In genomic region chr7:2492038-2492437, GRCh38 we compare ENCODE assay signal across 21 cellular contexts. TPM values are rescaled to one million over a fixed set of nuclear protein-coding genes. Genes with fewer than 3 reads are reported as not detected.
DNase-seq lines count a peak whose midpoint lies in the region; ATAC-seq, FAIRE-seq and TF ChIP-seq lines count a peak whose summit lies in the region.
"Had no signal": no experiment of that assay in that cellular context is flagged by ENCODE, and none has a peak within 500 bp of the region (broad histone marks: within the 10 kb centered on the region; RNA-seq: fewer than 3 reads in every experiment).

No MANE protein-coding gene starts in this region.

- H3K36me3 Mint-ChIP-seq in activated naive CD4-positive, alpha-beta T cell treated with anti-CD3 and anti-CD28 coated beads, Interleukin-2, amount 50 U/mL, for 24 hours: no peaks in the 10 kb centered on the region
- H3K36me3 Mint-ChIP-seq in activated naive CD4-positive, alpha-beta T cell treated with anti-CD3 and anti-CD28 coated beads for 36 hours (ENCODE audit: low read depth): no peaks in the 10 kb centered on the region
- H3K36me3 Mint-ChIP-seq in nephron (ENCODE audit: low read depth): no peaks in the 10 kb centered on the region

- TF ChIP-seq CTCF in K562 (IDR thresholded peaks at IDR 0.05 in 2 of 3, conservative IDR thresholded peaks at IDR 0.05 in 1 of 3; ENCODE audit: insufficient read depth in 2 of 3, low read depth in 1 of 3, low read length in 3 of 3) (no peak), nephron (IDR thresholded peaks at IDR 0.05; ENCODE audit: unreplicated experiment in 3 of 3) (no peak)

- intact Hi-C loops in activated naive CD4-positive, alpha-beta T cell treated with anti-CD3 and anti-CD28 coated beads for 36 hours (cut with micrococcal nuclease): no loop called here
- intact Hi-C loops in K562 (cut with micrococcal nuclease): no loop called here
- intact Hi-C loops in left colon (cut with DNase I, micrococcal nuclease): no loop called here

- peaks cover 3% of the 10 kb centered on the region for H3K27me3 Mint-ChIP-seq in activated naive CD4-positive, alpha-beta T cell treated with anti-CD3 and anti-CD28 coated beads, Interleukin-2, amount 50 U/mL, for 24 hours
- peaks cover 5% of the 10 kb centered on the region for H3K27me3 Mint-ChIP-seq in activated naive CD4-positive, alpha-beta T cell treated with anti-CD3 and anti-CD28 coated beads for 36 hours (ENCODE audit: low read depth)
- H3K27me3 Mint-ChIP-seq in nephron (ENCODE audit: low read depth): peaks cover 4% of the 10 kb centered on the region

- FAIRE-seq in K562 (lab: Jason Lieb, UNC): no peak
- FAIRE-seq: A549, D721Med, G401.6, GM12892, GM18507 had no signal

- POLR2A ChIA-PET in K562 (lab: Yijun Ruan, JAX): no interaction called here

- H3K4me2 ChIP-seq in K562 (ENCODE audit: insufficient read depth, low read length): no peak overlapping the region
- H3K4me2 ChIP-seq: A549 had no signal

- peaks cover 0 to 47% of the 10 kb centered on the region in 2 experiments; a peak in 2 of 5 replicates for H3K4me1 ChIP-seq in K562 (replicated peaks in 1 of 2; ENCODE audit: control insufficient read depth in 2 of 2, insufficient read depth in 2 of 2, low read length in 2 of 2)
- H3K4me1 ChIP-seq: A549, Caco-2 had no signal

- no peak overlapping the region for H3K9ac ChIP-seq in K562 (ENCODE audit: insufficient read depth in 1 of 2, low read depth in 2 of 2, low read length in 2 of 2)

- peak overlapping the region; percentile 10 for H3K27ac Mint-ChIP-seq in activated naive CD4-positive, alpha-beta T cell treated with anti-CD3 and anti-CD28 coated beads, Interleukin-2, amount 50 U/mL, for 24 hours
- H3K27ac Mint-ChIP-seq in activated naive CD4-positive, alpha-beta T cell treated with anti-CD3 and anti-CD28 coated beads for 36 hours: no peak overlapping the region
- peak overlapping the region; percentile 56 to 82 (median 67) for H3K27ac Mint-ChIP-seq in nephron
- H3K27ac Mint-ChIP-seq: CD4-positive, alpha-beta T cell; H9 had no signal

- no peak overlapping the region for H3K4me3 ChIP-seq in K562
- H3K4me3 ChIP-seq: A549 had no signal

- no peaks in the 10 kb centered on the region for H3K4me1 Mint-ChIP-seq in activated naive CD4-positive, alpha-beta T cell treated with anti-CD3 and anti-CD28 coated beads, Interleukin-2, amount 50 U/mL, for 24 hours
- H3K4me1 Mint-ChIP-seq in activated naive CD4-positive, alpha-beta T cell treated with anti-CD3 and anti-CD28 coated beads for 36 hours (ENCODE audit: low read depth): no peaks in the 10 kb centered on the region
- peaks cover 54% of the 10 kb centered on the region for H3K4me1 Mint-ChIP-seq in nephron

- H3K9me1 ChIP-seq in K562 (ENCODE audit: control insufficient read depth, insufficient read depth, low read length): no peaks in the 10 kb centered on the region

- CTCF ChIA-PET in activated naive CD4-positive, alpha-beta T cell treated with anti-CD3 and anti-CD28 coated beads for 36 hours (lab: Charles Lee): no interaction called here
- CTCF ChIA-PET in K562 (lab: Yijun Ruan, JAX; ENCODE audit: low intra/inter-chr PET ratio): no interaction called here

- no peak for DNase-seq in activated naive CD4-positive, alpha-beta T cell treated with anti-CD3 and anti-CD28 coated beads for 36 hours
- DNase-seq in K562 (ENCODE audit: extremely low read depth in 1 of 4, low spot score in 3 of 4) (no peak), left colon (no peak)
- DNase-seq in activated CD4-positive, alpha-beta T cell treated with anti-CD3 and anti-CD28 coated beads, Interleukin-2, amount 50 U/mL, for 48 hours: no peak
- DNase-seq: AML-193; Caco-2; CD4-positive, alpha-beta T cell; GOT3; H9 had no signal

- no TSS peak for BruUV-seq in K562 (replicated peaks; lab: Mats Ljungman, UMichigan)

- H3K27me3 ChIP-seq in K562 (ENCODE audit: control insufficient read depth in 2 of 2, insufficient read depth in 2 of 2, low read length in 2 of 2): peaks cover 4 to 7% of the 10 kb centered on the region in 2 experiments; a peak in 3 of 5 replicates

- H3K4me3 Mint-ChIP-seq in activated naive CD4-positive, alpha-beta T cell treated with anti-CD3 and anti-CD28 coated beads, Interleukin-2, amount 50 U/mL, for 24 hours: no peak overlapping the region
- H3K4me3 Mint-ChIP-seq in activated naive CD4-positive, alpha-beta T cell treated with anti-CD3 and anti-CD28 coated beads for 36 hours: no peak overlapping the region
- H3K4me3 Mint-ChIP-seq in nephron: peak overlapping the region in 2 of 3 experiments; percentile 7 to 20
- H3K4me3 Mint-ChIP-seq: CD4-positive, alpha-beta T cell had no signal

- H3K36me3 ChIP-seq in K562 (ENCODE audit: control insufficient read depth, insufficient read depth, low read length): no peaks in the 10 kb centered on the region

- no peak for TF ChIP-seq EP300 in K562 (IDR thresholded peaks at IDR 0.05; ENCODE audit: low read length)

- in situ Hi-C loops in K562 (cut with MboI): no loop called here

- no peak overlapping the region for H2AFZ ChIP-seq in K562 (ENCODE audit: low read depth, low read length)

- ATAC-seq in K562 (no peak), left colon (no peak), GM19452 (IDR thresholded peaks at IDR 0.05; ENCODE audit: unreplicated experiment) (no peak)

- H3K9me3 Mint-ChIP-seq in activated naive CD4-positive, alpha-beta T cell treated with anti-CD3 and anti-CD28 coated beads, Interleukin-2, amount 50 U/mL, for 24 hours: no peaks in the 10 kb centered on the region
- no peaks in the 10 kb centered on the region for H3K9me3 Mint-ChIP-seq in activated naive CD4-positive, alpha-beta T cell treated with anti-CD3 and anti-CD28 coated beads for 36 hours
- no peaks in the 10 kb centered on the region for H3K9me3 Mint-ChIP-seq in nephron
- H3K9me3 Mint-ChIP-seq: CD4-positive, alpha-beta T cell had no signal

- TF ChIP-seq POLR2A in K562 (conservative IDR thresholded peaks at IDR 0.05): no peak

- H3K79me2 ChIP-seq in K562 (ENCODE audit: control insufficient read depth, insufficient read depth, low read length): no peaks in the 10 kb centered on the region

- H3K9me3 ChIP-seq in K562 (replicated peaks; ENCODE audit: control insufficient read depth, insufficient read depth, low read depth, low read length): no peaks in the 10 kb centered on the region
- H3K9me3 ChIP-seq: A549, Caco-2 had no signal

- H3K27ac ChIP-seq in K562 (ENCODE audit: extremely low read depth, low read depth, low read length): no peak overlapping the region
- H3K27ac ChIP-seq: 22Rv1, A549, C4-2B had no signal

- no peak for TF ChIP-seq RAD21 in K562 (CRISPR knock-in tag; conservative IDR thresholded peaks at IDR 0.05 in 1 of 2, IDR thresholded peaks at IDR 0.05 in 1 of 2)

- no peaks in the 10 kb centered on the region for H4K20me1 ChIP-seq in K562 (replicated peaks; ENCODE audit: control insufficient read depth, insufficient read depth, low read length)

- WGBS in K562 (ENCODE audit: insufficient coverage, low coverage, missing lambda C conversion rate): 0% methylated on average over 2 of the region's 2 CpGs

TF ChIP-seq in K562, 482 proteins besides CTCF, POLR2A, EP300 and RAD21 (continues in another document):
- TF ChIP-seq EHMT2 (IDR thresholded peaks at IDR 0.05) (peak; percentile 21; the same call in 1 of the 2 replicates), RHOXF2B (CRISPR knock-in tag; conservative IDR thresholded peaks at IDR 0.05) (no peak)

RNA-seq across cellular contexts. Expression of gene GRIFIN, which starts 15.8 kb away (rescaled TPM):
- not detected for total RNA-seq in activated naive CD4-positive, alpha-beta T cell treated with anti-CD3 and anti-CD28 coated beads for 36 hours
- not detected in 2 replicates for total RNA-seq in K562 (2011; cell fraction: chromatin; rRNA removed; ENCODE audit: low replicate concordance)
- total RNA-seq in K562 (2011; cell fraction: nucleolus; rRNA removed): not detected in 2 replicates
- not detected in 2 replicates for total RNA-seq in K562 (2011; cell fraction: nucleoplasm; rRNA removed)
- not detected in 2 replicates for total RNA-seq in K562 (2014; rRNA removed)
- total RNA-seq in K562 (2014; rRNA removed; fragmentation: Illumina TruSeq; extraction: Trizol): not detected in 2 replicates
- total RNA-seq in K562 (2015; rRNA removed; fragmentation: Illumina TruSeq; extraction: Trizol): not detected in 2 replicates
- not detected in 2 replicates for total RNA-seq in K562 (2021)
- polyA plus RNA-seq in K562 (2011; rRNA removed): not detected in 2 replicates
- not detected in 2 replicates for polyA plus RNA-seq in K562 (2011; cell fraction: cytosol; rRNA removed)
- polyA plus RNA-seq in K562 (2011; cell fraction: nucleus; rRNA removed): not detected in 2 replicates
- polyA plus RNA-seq in K562 (2012): not detected in 2 replicates
- not detected in 2 replicates for polyA plus RNA-seq in K562 (2014; fragmentation: Illumina TruSeq; extraction: Trizol)
- not detected for polyA plus RNA-seq in K562 (2014; fragmentation: Nextera tagmentation; extraction: Ambion mirVana)
- not detected in 2 replicates for polyA plus RNA-seq in K562 (2014; rRNA removed)
- polyA minus RNA-seq in K562 (2011; rRNA and poly(A)+ RNA removed): not detected in 2 replicates
- polyA minus RNA-seq in K562 (2011; cell fraction: cytosol; rRNA and poly(A)+ RNA removed): not detected in 2 replicates
- not detected in 2 replicates for polyA minus RNA-seq in K562 (2011; cell fraction: nucleus; rRNA and poly(A)+ RNA removed)
- not detected for total RNA-seq in left colon
- total RNA-seq: Caco-2; CD4-positive, alpha-beta T cell; H9; HT-29 had no signal
- polyA plus RNA-seq: A549, BJ had no signal

RNA-seq across cellular contexts. Expression of gene LFNG, which starts 27.5 kb away (rescaled TPM):
- total RNA-seq in activated naive CD4-positive, alpha-beta T cell treated with anti-CD3 and anti-CD28 coated beads for 36 hours: 10 to 100 TPM; 19.7 to 22.7 TPM
- 0.76 and 4.3 TPM in 2 replicates for total RNA-seq in K562 (2011; cell fraction: chromatin; rRNA removed; ENCODE audit: low replicate concordance)
- total RNA-seq in K562 (2011; cell fraction: nucleolus; rRNA removed): 3.6 and 4.7 TPM in 2 replicates
- 2.0 and 2.1 TPM in 2 replicates for total RNA-seq in K562 (2011; cell fraction: nucleoplasm; rRNA removed)
- 0.49 and 0.73 TPM in 2 replicates for total RNA-seq in K562 (2014; rRNA removed)
- 0.18 and 0.22 TPM in 2 replicates for total RNA-seq in K562 (2014; rRNA removed; fragmentation: Illumina TruSeq; extraction: Trizol)
- total RNA-seq in K562 (2015; rRNA removed; fragmentation: Illumina TruSeq; extraction: Trizol): 0.25 and 0.30 TPM in 2 replicates
- 0.81 and 0.89 TPM in 2 replicates for total RNA-seq in K562 (2021)
- 0.86 and 1.2 TPM in 2 replicates for polyA plus RNA-seq in K562 (2011; rRNA removed)
- 1.4 and 2.5 TPM in 2 replicates for polyA plus RNA-seq in K562 (2011; cell fraction: cytosol; rRNA removed)
- polyA plus RNA-seq in K562 (2011; cell fraction: nucleus; rRNA removed): 4.7 and 6.5 TPM in 2 replicates
- 0.43 and 0.47 TPM in 2 replicates for polyA plus RNA-seq in K562 (2012)
- 0.24 and 0.39 TPM in 2 replicates for polyA plus RNA-seq in K562 (2014; fragmentation: Illumina TruSeq; extraction: Trizol)
- polyA plus RNA-seq in K562 (2014; fragmentation: Nextera tagmentation; extraction: Ambion mirVana): under 1 TPM in 1 of 2 experiments, not detected in 1; 0.03 TPM
- polyA plus RNA-seq in K562 (2014; rRNA removed): 0.25 and 0.28 TPM in 2 replicates
- 0.45 and 0.49 TPM in 2 replicates for polyA minus RNA-seq in K562 (2011; rRNA and poly(A)+ RNA removed)
- 0.91 and 1.0 TPM in 2 replicates for polyA minus RNA-seq in K562 (2011; cell fraction: cytosol; rRNA and poly(A)+ RNA removed)
- 3.6 and 3.8 TPM in 2 replicates for polyA minus RNA-seq in K562 (2011; cell fraction: nucleus; rRNA and poly(A)+ RNA removed)
- 10 to 100 TPM; 48.3 to 70.1 TPM for total RNA-seq in left colon

Comparison
In these comparisons a context has a peak if more than half of its experiments do, and no peak if none do; other contexts are left out.
1. H3K4me3 Mint-ChIP-seq: peak in nephron (2 of 3); none in activated naive CD4-positive, alpha-beta T cell treated with anti-CD3 and anti-CD28 coated beads, Interleukin-2, amount 50 U/mL, for 24 hours (single experiment) and activated naive CD4-positive, alpha-beta T cell treated with anti-CD3 and anti-CD28 coated beads for 36 hours (single experiment).